In genomic region chr21:41879190-41879998, GRCh38 we compare ENCODE assay signal across 1 cellular context.
TF ChIP-seq lines count a peak whose summit lies in the region.

TSS of gene PRDM15 (minus strand) at chr21:41879344. CDS start at chr21:41860363, 18,981 bp downstream.

TF ChIP-seq in K562, 482 proteins besides CTCF, POLR2A, EP300 and RAD21 (continued from another document and continues in another):
- TF ChIP-seq KLF10 (CRISPR knock-in tag; IDR thresholded peaks at IDR 0.05) (no peak), ZNF197 (CRISPR knock-in tag; IDR thresholded peaks at IDR 0.05; ENCODE audit: low read depth) (peak; percentile 83), HDAC8 (tag; IDR thresholded peaks at IDR 0.05) (peak; percentile 58; the same call in 1 of the 2 replicates), SRSF3 (IDR thresholded peaks at IDR 0.05; ENCODE audit: insufficient read depth, low read length) (0 out of 2 replicates have a peak, but pooled peaks have one; percentile 67), PHB (CRISPR knock-in tag; IDR thresholded peaks at IDR 0.05) (peak; percentile 68; the same call in 1 of the 2 replicates), NUFIP1 (IDR thresholded peaks at IDR 0.05; ENCODE audit: partially characterized antibody) (no peak), ATF7 (IDR thresholded peaks at IDR 0.05) (0 out of 2 replicates have a peak, but pooled peaks have one; percentile 26), SIN3B (IDR thresholded peaks at IDR 0.05; ENCODE audit: low read depth) (peak; percentile 37), ELF2 (CRISPR knock-in tag; IDR thresholded peaks at IDR 0.05) (0 out of 2 replicates have a peak, but pooled peaks have one; percentile 40), NBN (IDR thresholded peaks at IDR 0.05; ENCODE audit: low read depth) (0 out of 2 replicates have a peak, but pooled peaks have one; percentile 35), CHAMP1 (IDR thresholded peaks at IDR 0.05) (no peak), ZNF316 (IDR thresholded peaks at IDR 0.05) (no peak), MNT (conservative IDR thresholded peaks at IDR 0.05) (peak; percentile 35 to 82; a peak in 3 of 4 replicates), ID3 (CRISPR knock-in tag; IDR thresholded peaks at IDR 0.05) (no peak), ID3 (tag; IDR thresholded peaks at IDR 0.05) (peak; percentile 78), BRCA1 (IDR thresholded peaks at IDR 0.05) (no peak), BRCA1 (CRISPR knock-in tag; IDR thresholded peaks at IDR 0.05) (0 out of 2 replicates have a peak, but pooled peaks have one; percentile 77), ZC3H8 (IDR thresholded peaks at IDR 0.05) (no peak), ZBTB9 (CRISPR knock-in tag; IDR thresholded peaks at IDR 0.05) (peak; percentile 87; the same call in 1 of the 2 replicates), NR2C2 (CRISPR knock-in tag; IDR thresholded peaks at IDR 0.05) (no peak), NR2C2 (tag; IDR thresholded peaks at IDR 0.05) (peak; percentile 77), NFATC3 (IDR thresholded peaks at IDR 0.05) (no peak), HMBOX1 (IDR thresholded peaks at IDR 0.05) (no peak), MCM5 (IDR thresholded peaks at IDR 0.05; ENCODE audit: low read depth) (no peak), SUPT5H (IDR thresholded peaks at IDR 0.05) (peak; percentile 64), ZNF740 (CRISPR knock-in tag; IDR thresholded peaks at IDR 0.05) (peak; percentile 66), ZNF740 (tag; IDR thresholded peaks at IDR 0.05) (peak in 1 of 2 experiments; percentile 61; a peak in 1 of 4 replicates), HCFC1 (IDR thresholded peaks at IDR 0.05; ENCODE audit: low read depth, low read length) (peak; percentile 80), RNF219 (CRISPR knock-in tag; IDR thresholded peaks at IDR 0.05) (no peak), XRCC3 (IDR thresholded peaks at IDR 0.05) (no peak), ZNF41 (CRISPR knock-in tag; conservative IDR thresholded peaks at IDR 0.05) (no peak), NFRKB (IDR thresholded peaks at IDR 0.05; ENCODE audit: low read depth) (peak; percentile 81), E2F3 (CRISPR knock-in tag; IDR thresholded peaks at IDR 0.05) (peak; percentile 88), MAFG (tag; conservative IDR thresholded peaks at IDR 0.05) (no peak), KDM2B (CRISPR knock-in tag; IDR thresholded peaks at IDR 0.05) (0 out of 2 replicates have a peak, but pooled peaks have one; percentile 56), HDAC2 (IDR thresholded peaks at IDR 0.05) (peak; percentile 33), RB1 (IDR thresholded peaks at IDR 0.05; ENCODE audit: low read depth) (peak; percentile 77), RBFOX2 (IDR thresholded peaks at IDR 0.05; ENCODE audit: low read depth, low read length) (peak; percentile 91), CREB3L1 (IDR thresholded peaks at IDR 0.05; ENCODE audit: borderline replicate concordance, low read depth) (peak; percentile 95), ELF1 (tag; IDR thresholded peaks at IDR 0.05) (peak; percentile 59), TEAD1 (CRISPR knock-in tag; IDR thresholded peaks at IDR 0.05) (peak in 1 of 2 experiments; percentile 63; a peak in 2 of 4 replicates), ZNF655 (CRISPR knock-in tag; IDR thresholded peaks at IDR 0.05) (no peak), ZBTB11 (CRISPR knock-in tag; IDR thresholded peaks at IDR 0.05) (peak in 1 of 3 experiments; percentile 63; a peak in 2 of 6 replicates), TSHZ1 (CRISPR knock-in tag; IDR thresholded peaks at IDR 0.05) (no peak), TAF15 (IDR thresholded peaks at IDR 0.05; ENCODE audit: low read depth, low read length) (no peak)
